Comparison of ENCODE assay signal across 10 cellular contexts in the genomic region with DNA sequence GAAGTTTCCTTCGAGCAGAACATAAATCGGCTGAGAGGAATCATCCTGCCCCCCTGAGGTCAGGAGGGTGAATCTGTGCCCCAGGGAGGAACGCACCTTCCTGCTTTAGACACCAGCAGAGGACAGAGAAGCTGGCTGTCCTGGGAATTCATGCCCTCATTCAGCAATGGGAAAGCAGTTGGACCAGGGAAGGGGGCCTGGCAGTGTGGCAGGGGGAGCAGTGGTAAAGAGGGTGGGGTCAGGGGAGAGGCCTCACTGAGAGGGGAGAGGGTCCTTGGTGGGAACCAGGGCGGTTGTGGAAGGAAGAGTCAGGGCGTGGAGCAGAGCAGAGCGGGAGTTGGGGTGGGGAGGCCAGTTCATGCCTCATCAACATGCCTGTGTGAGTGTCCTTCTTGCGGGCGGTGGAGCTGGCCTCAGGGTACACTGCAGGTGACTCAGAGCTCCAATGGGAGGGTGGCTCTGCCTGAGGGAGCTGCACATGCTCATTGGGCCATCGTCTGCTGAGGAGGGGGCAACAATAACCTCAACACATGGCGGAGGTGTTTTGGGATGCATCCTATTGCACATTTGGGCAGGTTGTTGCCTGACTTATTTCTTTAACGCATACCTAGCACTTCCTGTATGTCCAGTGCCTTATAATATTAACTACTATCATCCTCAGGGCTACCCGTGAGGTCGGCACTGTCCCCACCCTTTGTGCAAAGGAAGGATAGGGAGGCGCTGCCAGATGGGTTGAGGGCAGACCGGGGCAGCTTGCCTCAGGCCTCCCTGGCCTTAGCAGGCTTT. TPM values are rescaled to one million over a fixed set of nuclear protein-coding genes. Genes with fewer than 3 reads are reported as not detected.
DNase-seq lines count a peak whose midpoint lies in the region; ATAC-seq and TF ChIP-seq lines count a peak whose summit lies in the region.
"Had no signal": no experiment of that assay in that cellular context is flagged by ENCODE, and none has a peak within 500 bp of the region (broad histone marks: within the 10 kb centered on the region; RNA-seq: fewer than 3 reads in every experiment).

No MANE protein-coding gene starts in this region.

- no peak for TF ChIP-seq POLR2A in gastrocnemius medialis (IDR thresholded peaks at IDR 0.05)

- DNase-seq in EH (ENCODE audit: low read depth) (peak; percentile 93), SW480 (ENCODE audit: low spot score) (peak; percentile 82), fibroblast of villous mesenchyme (ENCODE audit: low read depth) (peak; percentile 75), gastrocnemius medialis (peak; percentile 47 to 61), AML-193 (lab: John Stamatoyannopoulos, UW) (no peak)
- DNase-seq: activated gamma-delta T cell treated with Interleukin-2 at 50 U/mL for 16 hours, NCI-H146 had no signal

- ATAC-seq in gastrocnemius medialis = peak; percentile 39 to 71
- ATAC-seq in GM21360 (IDR thresholded peaks at IDR 0.05; ENCODE audit: unreplicated experiment) = no peak
- ATAC-seq in HG03097 (IDR thresholded peaks at IDR 0.05; ENCODE audit: low FRiP score, unreplicated experiment) = no peak
- ATAC-seq in HG02759 (IDR thresholded peaks at IDR 0.05; ENCODE audit: unreplicated experiment) = no peak

- H3K4me1 ChIP-seq in gastrocnemius medialis = peaks cover 36 to 45% of the 10 kb centered on the region in 2 donors

- peak overlapping the region; percentile 85 to 92 (median 89) for H3K27ac ChIP-seq in gastrocnemius medialis

- no peaks in the 10 kb centered on the region for H3K27me3 ChIP-seq in gastrocnemius medialis

- TF ChIP-seq CTCF in fibroblast of villous mesenchyme (IDR thresholded peaks at IDR 0.05; ENCODE audit: insufficient read depth, low read depth, low read length) (no peak), gastrocnemius medialis (IDR thresholded peaks at IDR 0.05 in 4 of 5, conservative IDR thresholded peaks at IDR 0.05 in 1 of 5) (no peak)

- intact Hi-C loops in gastrocnemius medialis (cut with DNase I; ENCODE audit: low total_unique reads) = no loop called here

- H3K4me3 ChIP-seq in fibroblast of villous mesenchyme (ENCODE audit: low read depth, low read length) (no peak overlapping the region), gastrocnemius medialis (no peak overlapping the region)

- H3K36me3 ChIP-seq in gastrocnemius medialis = peaks cover 0 to 6% of the 10 kb centered on the region in 2 donors

- no peaks in the 10 kb centered on the region for H3K9me3 ChIP-seq in gastrocnemius medialis

- in situ Hi-C loops in gastrocnemius medialis (cut with MboI; ENCODE audit: low sequenced_read_pairs in 4 of 4) = no loop called here

RNA-seq across cellular contexts. Expression of a gene that starts 23.2 kb away (rescaled TPM):
- 37.0 and 51.0 TPM in 2 replicates for total RNA-seq in fibroblast of villous mesenchyme
- total RNA-seq in gastrocnemius medialis = 10 to 100 TPM; 37.5 to 69.4 (median 52.7) TPM

RNA-seq across cellular contexts. Expression of a gene that starts 35.0 kb away (rescaled TPM):
- 29.3 and 31.1 TPM in 2 replicates for total RNA-seq in fibroblast of villous mesenchyme
- 10 to 100 TPM; 24.1 to 32.2 (median 28.4) TPM for total RNA-seq in gastrocnemius medialis

Comparison
In these comparisons a context has a peak if more than half of its experiments do, and no peak if none do; other contexts are left out.
1. DNase-seq: peak in EH (single experiment), SW480 (single experiment), fibroblast of villous mesenchyme (single experiment) and gastrocnemius medialis (2 of 2); none in AML-193 (0 of 2).
2. ATAC-seq: peak in gastrocnemius medialis (2 of 2); none in GM21360 (single experiment), HG03097 (single experiment) and HG02759 (single experiment).